In the genomic region with DNA sequence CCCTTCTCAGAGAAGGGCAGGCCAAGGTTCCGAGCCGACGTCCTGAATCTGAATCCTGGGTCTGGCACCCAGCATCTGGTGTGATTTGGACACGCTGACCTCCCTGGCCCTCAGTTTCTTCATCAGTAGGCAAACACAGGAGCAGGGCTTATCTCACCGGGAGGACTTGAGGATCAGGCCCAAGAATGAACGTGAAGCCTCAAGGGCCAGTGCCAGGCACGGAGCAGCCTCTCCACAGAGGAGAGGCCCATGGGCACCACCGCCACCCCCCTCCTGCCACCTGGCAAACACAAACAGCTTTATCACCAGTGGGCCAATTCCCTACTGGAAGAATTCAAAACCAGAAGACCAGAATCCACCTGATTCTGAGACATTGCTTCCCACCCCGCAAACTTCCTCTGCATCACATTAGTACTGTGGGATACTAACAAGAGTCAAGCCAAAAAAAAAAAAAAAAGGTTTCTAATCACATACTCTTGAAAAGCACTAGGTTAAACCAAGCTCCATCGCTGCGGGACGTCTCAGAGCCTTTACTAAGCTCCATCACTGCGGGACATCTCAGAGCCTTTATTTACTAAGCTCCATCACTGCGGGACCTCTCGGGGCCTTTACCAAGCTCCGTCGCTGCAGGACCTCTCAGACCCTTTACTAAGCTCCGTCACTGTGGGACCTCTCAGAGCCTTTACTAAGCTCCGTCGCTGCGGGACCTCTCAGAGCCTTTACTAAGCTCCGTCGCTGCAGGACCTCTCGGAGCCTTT, we compare ENCODE assay signal across 29 cellular contexts.
DNase-seq lines count a peak whose midpoint lies in the region; ATAC-seq, FAIRE-seq and TF ChIP-seq lines count a peak whose summit lies in the region.
"Had no signal": no experiment of that assay in that cellular context is flagged by ENCODE, and none has a peak within 500 bp of the region (broad histone marks: within the 10 kb centered on the region; RNA-seq: fewer than 3 reads in every experiment).

No MANE protein-coding gene starts in this region.

- peaks cover 0 to 2% (median 0%) of the 10 kb centered on the region in 7 donors for H3K9me3 Mint-ChIP-seq in CD14-positive monocyte
- H3K9me3 Mint-ChIP-seq: activated naive CD4-positive, alpha-beta T cell treated with anti-CD3 and anti-CD28 coated beads, Interleukin-2, amount 50 U/mL, for 24 hours; activated T-helper 17 cell treated with anti-CD3 and anti-CD28 coated beads, Interleukin-2, amount 50 U/mL, for 72 hours; mesothelial cell of epicardium had no signal

- TF ChIP-seq CTCF in CD14-positive monocyte (IDR thresholded peaks at IDR 0.05) (no peak), HEK293 (tag by site-specific recombination; IDR thresholded peaks at IDR 0.05) (no peak), kidney (IDR thresholded peaks at IDR 0.05; ENCODE audit: borderline replicate concordance, extremely low read depth, insufficient read depth) (no peak)

- H3K4me1 ChIP-seq in HEK293 (ENCODE audit: control insufficient read depth, insufficient read depth, low read length) (no peaks in the 10 kb centered on the region), kidney (ENCODE audit: control insufficient read depth in 1 of 2, insufficient read depth in 1 of 2, low read depth in 1 of 2, low read length in 2 of 2) (peaks cover 0 to 4% of the 10 kb centered on the region in 2 donors), small intestine (ENCODE audit: control insufficient read depth in 2 of 2, insufficient read depth in 1 of 2, low read depth in 1 of 2, low read length in 1 of 2) (no peaks in the 10 kb centered on the region)
- H3K4me1 ChIP-seq: tibial artery had no signal

- 81 to 87% (median 86%) methylated on average over 24 of the region's 24 CpGs for WGBS in small intestine, 3 donors

- H3K4me3 ChIP-seq in HEK293 (ENCODE audit: low read depth, low read length) (no peak overlapping the region), kidney (ENCODE audit: low read length in 2 of 2) (no peak overlapping the region), small intestine (ENCODE audit: low read depth in 1 of 2, low read length in 2 of 2) (no peak overlapping the region)
- H3K4me3 ChIP-seq: BLaER1, colonic mucosa, GM12878, tibial artery had no signal

- in situ Hi-C loops in G401 (cut with HindIII; ENCODE audit: low sequenced_read_pairs) = no loop called here

- peak; percentile 22 for DNase-seq in CD14-positive monocyte (ENCODE audit: low spot score)
- DNase-seq in kidney = peak; percentile 35
- DNase-seq in sciatic nerve (ENCODE audit: low spot score) = peak; percentile 33
- no peak for DNase-seq in G401 (ENCODE audit: low spot score)
- DNase-seq in small intestine = no peak
- DNase-seq: colonic mucosa; DMS153; effector memory CD4-positive, alpha-beta T cell; Karpas-422; naive B cell; NCI-H1417; NCI-H2081; NCI-H2227 treated with DMSO at 0.1 percent for 48 hours; NCI-H69; nucleus accumbens; retina; SHP77 treated with DMSO at 0.1 percent for 48 hours; stimulated activated CD4-positive, alpha-beta T cell treated with anti-CD3 and anti-CD28 coated beads, Interleukin-12 subunit alpha, Interleukin-12 subunit beta, amount 100 ng/mL, for 4 hours; stimulated activated CD4-positive, alpha-beta T cell treated with anti-CD3 and anti-CD28 coated beads, Interleukin-2, amount 100 ng/mL, for 48 hours; T-helper 2 cell had no signal

- POLR2A ChIA-PET in HEK293 (lab: Yijun Ruan, JAX) = no interaction called here

- FAIRE-seq in kidney (lab: Jason Lieb, UNC) (no peak), small intestine (lab: Jason Lieb, UNC) (no peak)
- FAIRE-seq: GM12878, GM19239 had no signal

- H3K36me3 ChIP-seq in HEK293 (ENCODE audit: control insufficient read depth in 2 of 2, insufficient read depth in 1 of 2, low read length in 2 of 2) (peaks cover 0 to 5% of the 10 kb centered on the region in 2 experiments; a peak in 1 of 3 replicates), kidney (ENCODE audit: control insufficient read depth in 1 of 2, insufficient read depth in 2 of 2, low read length in 2 of 2) (peaks cover 5 to 8% of the 10 kb centered on the region in 2 donors), small intestine (ENCODE audit: control insufficient read depth in 2 of 2, insufficient read depth in 2 of 2, low read length in 2 of 2) (no peaks in the 10 kb centered on the region)
- H3K36me3 ChIP-seq: colonic mucosa, tibial artery had no signal

- H3K9me3 ChIP-seq in HEK293 (ENCODE audit: control insufficient read depth, insufficient read depth, low read depth, low read length) = no peaks in the 10 kb centered on the region
- H3K9me3 ChIP-seq in kidney (ENCODE audit: control insufficient read depth in 1 of 2, low read length in 2 of 2) = no peaks in the 10 kb centered on the region
- H3K9me3 ChIP-seq in small intestine (ENCODE audit: control insufficient read depth, low read depth) = no peaks in the 10 kb centered on the region
- H3K9me3 ChIP-seq: BLaER1, colonic mucosa, tibial artery had no signal

- H3K4me1 Mint-ChIP-seq in CD14-positive monocyte = peaks cover 5% of the 10 kb centered on the region
- H3K4me1 Mint-ChIP-seq: activated naive CD4-positive, alpha-beta T cell treated with anti-CD3 and anti-CD28 coated beads, Interleukin-2, amount 50 U/mL, for 24 hours; mesothelial cell of epicardium had no signal

- no peak overlapping the region for H3K27ac Mint-ChIP-seq in CD14-positive monocyte
- H3K27ac Mint-ChIP-seq: activated naive CD4-positive, alpha-beta T cell treated with anti-CD3 and anti-CD28 coated beads, Interleukin-2, amount 50 U/mL, for 24 hours; activated T-helper 17 cell treated with anti-CD3 and anti-CD28 coated beads, Interleukin-2, amount 50 U/mL, for 72 hours; mesothelial cell of epicardium; naive B cell had no signal

- no peak overlapping the region for H3K4me3 Mint-ChIP-seq in CD14-positive monocyte
- H3K4me3 Mint-ChIP-seq: activated naive CD4-positive, alpha-beta T cell treated with anti-CD3 and anti-CD28 coated beads, Interleukin-2, amount 50 U/mL, for 24 hours; activated T-helper 17 cell treated with anti-CD3 and anti-CD28 coated beads, Interleukin-2, amount 50 U/mL, for 72 hours; mesothelial cell of epicardium; naive B cell had no signal

- no peaks in the 10 kb centered on the region for H3K27me3 ChIP-seq in small intestine (ENCODE audit: control insufficient read depth in 2 of 2, insufficient read depth in 2 of 2, low read length in 2 of 2)
- H3K27me3 ChIP-seq: BLaER1, colonic mucosa had no signal

- intact Hi-C loops in CD14-positive monocyte (cut with micrococcal nuclease) (loop anchor here in 1 of 2 donors (2.0 kb wide), 1 partner anchor 15 kb away; no protein-coding TSS in a partner anchor), kidney (cut with DNase I) (no loop called here), sciatic nerve (cut with DNase I) (no loop called here)

- H3K27ac ChIP-seq in HEK293 (ENCODE audit: extremely low read depth, low read depth, low read length) = no peak overlapping the region
- H3K27ac ChIP-seq in kidney (ENCODE audit: low read depth in 2 of 2, low read length in 2 of 2) = no peak overlapping the region
- H3K27ac ChIP-seq in small intestine (ENCODE audit: low read depth in 1 of 2, low read length in 1 of 2) = no peak overlapping the region
- H3K27ac ChIP-seq: BLaER1, colonic mucosa, tibial artery had no signal

- ATAC-seq in sciatic nerve (no peak), HG03025 (IDR thresholded peaks at IDR 0.05; ENCODE audit: low FRiP score, unreplicated experiment) (no peak)
- ATAC-seq: activated T-helper 17 cell treated with anti-CD3 and anti-CD28 coated beads, Interleukin-2, amount 50 U/mL, for 72 hours; GM12878 had no signal

- H3K9ac ChIP-seq in kidney (ENCODE audit: low read length in 2 of 2) = no peak overlapping the region
- H3K9ac ChIP-seq: BLaER1 had no signal

- CTCF ChIA-PET in HEK293 (lab: Yijun Ruan, JAX) = interaction anchor here (0.5 to 1.0 kb wide), 4 partner anchors 26 to 516 kb away, joined by 3 to 7 read pairs (median 4); no protein-coding TSS in a partner anchor

- peaks cover 0 to 5% (median 2%) of the 10 kb centered on the region in 3 donors for H3K27me3 Mint-ChIP-seq in CD14-positive monocyte (ENCODE audit: low read depth in 3 of 3)
- H3K27me3 Mint-ChIP-seq: activated naive CD4-positive, alpha-beta T cell treated with anti-CD3 and anti-CD28 coated beads, Interleukin-2, amount 50 U/mL, for 24 hours; activated T-helper 17 cell treated with anti-CD3 and anti-CD28 coated beads, Interleukin-2, amount 50 U/mL, for 72 hours; naive B cell had no signal

- no peaks in the 10 kb centered on the region for H3K36me3 Mint-ChIP-seq in CD14-positive monocyte

TF ChIP-seq in HEK293, 187 proteins besides CTCF, POLR2A, EP300 and RAD21:
- peak; percentile 94 for TF ChIP-seq ZNF239 (tag by site-specific recombination; IDR thresholded peaks at IDR 0.05)
- TF ChIP-seq, protein P1, sequence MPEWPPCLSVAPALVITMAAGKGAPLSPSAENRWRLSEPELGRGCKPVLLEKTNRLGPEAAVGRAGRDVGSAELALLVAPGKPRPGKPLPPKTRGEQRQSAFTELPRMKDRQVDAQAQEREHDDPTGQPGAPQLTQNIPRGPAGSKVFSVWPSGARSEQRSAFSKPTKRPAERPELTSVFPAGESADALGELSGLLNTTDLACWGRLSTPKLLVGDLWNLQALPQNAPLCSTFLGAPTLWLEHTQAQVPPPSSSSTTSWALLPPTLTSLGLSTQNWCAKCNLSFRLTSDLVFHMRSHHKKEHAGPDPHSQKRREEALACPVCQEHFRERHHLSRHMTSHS (tag by site-specific recombination; IDR thresholded peaks at IDR 0.05) = no peak

Comparison
In these comparisons a context has a peak if more than half of its experiments do, and no peak if none do; other contexts are left out.
1. DNase-seq: peak in CD14-positive monocyte (single experiment), kidney (single experiment) and sciatic nerve (single experiment); none in G401 (single experiment) and small intestine (single experiment).